ENCODE assay signal across 8 cellular contexts in the genomic region with DNA sequence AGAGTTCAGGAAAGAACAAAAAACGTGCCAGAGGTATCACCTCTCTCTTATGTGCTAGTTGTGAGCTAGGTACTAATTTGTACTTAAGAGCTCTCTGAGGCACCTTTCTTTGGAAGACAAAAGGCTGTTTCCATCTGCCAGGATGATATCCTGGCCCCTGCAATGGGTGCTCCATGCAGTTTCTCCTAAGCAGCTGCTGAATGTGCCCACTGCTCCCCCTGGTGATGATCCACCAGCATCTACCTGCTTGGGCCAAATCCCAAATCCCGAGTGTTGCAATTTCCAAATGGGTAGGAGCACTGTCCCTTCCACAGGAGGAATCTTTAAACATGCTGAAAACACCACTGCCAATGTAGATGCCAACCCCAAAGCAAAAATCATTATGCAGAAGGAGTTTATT.
DNase-seq lines count a peak whose midpoint lies in the region; ATAC-seq, FAIRE-seq and TF ChIP-seq lines count a peak whose summit lies in the region.

No MANE protein-coding gene starts in this region.

- FAIRE-seq in RCC 7860 (lab: Jason Lieb, UNC), result no peak

- H3K36me3 ChIP-seq in RWPE2 (ENCODE audit: low read depth) (no peaks in the 10 kb centered on the region), right atrium auricular region (no peaks in the 10 kb centered on the region)

- H3K27ac ChIP-seq in RWPE2 (ENCODE audit: poor library complexity, severe bottlenecking) (no peak overlapping the region), right atrium auricular region (no peak overlapping the region)

- DNase-seq in Ammon's horn (ENCODE audit: low spot score) (peak; percentile 71), HT-29 (ENCODE audit: low spot score) (peak; percentile 48), RWPE2 (ENCODE audit: low spot score) (no peak), right atrium auricular region (ENCODE audit: low spot score) (no peak), activated gamma-delta T cell treated with Interleukin-2 at 50 U/mL for 16 hours (no peak), hepatic stellate cell (ENCODE audit: low spot score) (no peak), RCC 7860 (ENCODE audit: low spot score) (no peak)

- H3K9me3 ChIP-seq in RWPE2 (ENCODE audit: severe bottlenecking), result peaks cover 1% of the 10 kb centered on the region
- no peaks in the 10 kb centered on the region for H3K9me3 ChIP-seq in right atrium auricular region

- ATAC-seq in RWPE2 (ENCODE audit: low read depth) (peak; percentile 48; the same call in 1 of the 3 replicates), GM18519 (IDR thresholded peaks at IDR 0.05; ENCODE audit: low FRiP score, unreplicated experiment) (no peak)

- peaks cover 11% of the 10 kb centered on the region for H3K27me3 ChIP-seq in RWPE2 (ENCODE audit: insufficient read depth, poor library complexity, severe bottlenecking)
- H3K27me3 ChIP-seq in right atrium auricular region, result no peaks in the 10 kb centered on the region

- H3K4me3 ChIP-seq in RWPE2 (ENCODE audit: severe bottlenecking), result no peak overlapping the region
- no peak overlapping the region for H3K4me3 ChIP-seq in right atrium auricular region

- no peaks in the 10 kb centered on the region for H3K4me1 ChIP-seq in RWPE2 (ENCODE audit: insufficient read depth, poor library complexity, severe bottlenecking)
- no peaks in the 10 kb centered on the region for H3K4me1 ChIP-seq in right atrium auricular region

- peak; percentile 38 for TF ChIP-seq CTCF in RWPE2 (IDR thresholded peaks at IDR 0.05; ENCODE audit: poor library complexity, severe bottlenecking)
- TF ChIP-seq CTCF in right atrium auricular region (IDR thresholded peaks at IDR 0.05), result peak; percentile 18 to 60

Comparison
In these comparisons a context has a peak if more than half of its experiments do, and no peak if none do; other contexts are left out.
1. DNase-seq: peak in Ammon's horn (single experiment) and HT-29 (single experiment); none in RWPE2 (single experiment), right atrium auricular region (single experiment), activated gamma-delta T cell treated with Interleukin-2 at 50 U/mL for 16 hours (single experiment), hepatic stellate cell (single experiment) and RCC 7860 (single experiment).